33 cellular contexts compared by ENCODE assay signal in the genomic region with DNA sequence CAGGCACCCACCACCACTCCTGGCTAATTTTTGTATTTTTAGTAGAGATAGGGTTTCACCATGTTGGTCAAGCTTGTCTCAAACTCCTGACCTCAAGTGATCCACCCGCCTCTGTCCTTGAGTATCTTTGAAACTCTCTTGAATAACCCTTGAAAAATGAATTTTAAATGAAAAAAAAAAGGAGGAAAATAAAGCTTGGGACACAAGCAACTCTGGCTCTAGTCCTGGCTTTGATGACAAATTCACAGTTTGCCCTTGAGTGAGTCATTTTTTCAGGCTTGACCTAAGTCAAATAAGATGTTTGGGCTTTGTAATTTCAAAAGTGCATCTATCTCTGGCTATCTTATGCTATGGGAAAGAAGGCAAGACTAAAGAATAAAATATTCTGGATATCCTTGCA.
A peak's percentile ranks its signal among the peaks of the same experiment; 100 is the strongest.
DNase-seq lines count a peak whose midpoint lies in the region; ATAC-seq, FAIRE-seq and TF ChIP-seq lines count a peak whose summit lies in the region.
"Had no signal": no experiment of that assay in that cellular context is flagged by ENCODE, and none has a peak within 500 bp of the region (broad histone marks: within the 10 kb centered on the region; RNA-seq: fewer than 3 reads in every experiment).

No MANE protein-coding gene starts in this region.

- no peak overlapping the region for H3K27ac ChIP-seq in kidney (ENCODE audit: low read depth in 2 of 2, low read length in 2 of 2)
- H3K27ac ChIP-seq: dorsolateral prefrontal cortex, ovary, SJCRH30, suprapubic skin had no signal

- H3K9me3 Mint-ChIP-seq in HFFc6: no peaks in the 10 kb centered on the region
- H3K9me3 Mint-ChIP-seq: activated T-cell treated with anti-CD3 and anti-CD28 coated beads, Interleukin-2, amount 50 U/mL, for 24 hours; stimulated activated effector memory CD8-positive, alpha-beta T cell treated with anti-CD3 and anti-CD28 coated beads, Interleukin-12 subunit alpha, Interleukin-12 subunit beta, amount 100 ng/mL, for 72 hours had no signal

- no peaks in the 10 kb centered on the region for H3K9me3 ChIP-seq in kidney (ENCODE audit: control insufficient read depth in 1 of 2, low read length in 2 of 2)
- H3K9me3 ChIP-seq: Caco-2, HAP-1, ovary, SJCRH30, spleen, suprapubic skin had no signal

- DNase-seq in AG08395 (ENCODE audit: low spot score) (peak; percentile 58), HFFc6 (peak; percentile 30), amniotic epithelial cell (ENCODE audit: low read depth) (peak; percentile 10), fibroblast of the aortic adventitia (ENCODE audit: low read depth) (peak; percentile 8), NCI-H1436 (lab: John Stamatoyannopoulos, UW) (no peak), cerebellum (ENCODE audit: low spot score) (no peak), kidney (no peak)
- DNase-seq: ACHN; activated CD4-positive, alpha-beta T cell treated with anti-CD3 and anti-CD28 coated beads for 4 hours; activated naive CD4-positive, alpha-beta T cell; activated T-cell treated with anti-CD3 and anti-CD28 coated beads, Interleukin-2, amount 50 U/mL, for 24 hours; C1 segment of cervical spinal cord; Caco-2; central memory CD4-positive, alpha-beta T cell; DND-41; dorsolateral prefrontal cortex; islet precursor cell; KG1; MV-4-11; NCI-H2171; NCI-H524; NK-92 treated with Interleukin-12 subunit alpha and Interleukin-12 subunit beta, amount 100 ng/mL, for 24 hours; ovary; SJCRH30; spleen; stimulated activated CD4-positive, alpha-beta T cell treated with anti-CD3 and anti-CD28 coated beads, Interleukin-2, amount 100 ng/mL, for 48 hours; T-helper 1 cell had no signal

- no peak overlapping the region for H3K27ac Mint-ChIP-seq in HFFc6
- H3K27ac Mint-ChIP-seq: activated T-cell treated with anti-CD3 and anti-CD28 coated beads, Interleukin-2, amount 50 U/mL, for 24 hours; stimulated activated effector memory CD8-positive, alpha-beta T cell treated with anti-CD3 and anti-CD28 coated beads, Interleukin-12 subunit alpha, Interleukin-12 subunit beta, amount 100 ng/mL, for 72 hours had no signal

- H3K4me3 Mint-ChIP-seq in HFFc6: no peak overlapping the region
- H3K4me3 Mint-ChIP-seq: activated T-cell treated with anti-CD3 and anti-CD28 coated beads, Interleukin-2, amount 50 U/mL, for 24 hours; nephron; stimulated activated effector memory CD8-positive, alpha-beta T cell treated with anti-CD3 and anti-CD28 coated beads, Interleukin-12 subunit alpha, Interleukin-12 subunit beta, amount 100 ng/mL, for 72 hours had no signal

- TF ChIP-seq CTCF in HFFc6 (IDR thresholded peaks at IDR 0.05): no peak
- TF ChIP-seq CTCF in fibroblast of the aortic adventitia (IDR thresholded peaks at IDR 0.05; ENCODE audit: insufficient read depth, low read length): no peak
- no peak for TF ChIP-seq CTCF in kidney (IDR thresholded peaks at IDR 0.05; ENCODE audit: borderline replicate concordance, extremely low read depth, insufficient read depth)

- H3K36me3 Mint-ChIP-seq in HFFc6 (ENCODE audit: low read depth): no peaks in the 10 kb centered on the region
- H3K36me3 Mint-ChIP-seq: stimulated activated effector memory CD8-positive, alpha-beta T cell treated with anti-CD3 and anti-CD28 coated beads, Interleukin-12 subunit alpha, Interleukin-12 subunit beta, amount 100 ng/mL, for 72 hours had no signal

- H3K4me1 Mint-ChIP-seq in HFFc6 (ENCODE audit: low read depth): peaks cover 12% of the 10 kb centered on the region

- FAIRE-seq in kidney (lab: Jason Lieb, UNC): no peak
- FAIRE-seq: GM12892 had no signal

- no peaks in the 10 kb centered on the region for H3K36me3 ChIP-seq in kidney (ENCODE audit: control insufficient read depth in 1 of 2, insufficient read depth in 2 of 2, low read length in 2 of 2)
- H3K36me3 ChIP-seq: HAP-1, ovary, SJCRH30, spleen, suprapubic skin had no signal

- no peaks in the 10 kb centered on the region for H3K4me1 ChIP-seq in kidney (ENCODE audit: control insufficient read depth in 1 of 2, insufficient read depth in 1 of 2, low read depth in 1 of 2, low read length in 2 of 2)
- H3K4me1 ChIP-seq: Caco-2, HAP-1, SJCRH30, suprapubic skin had no signal

- intact Hi-C loops in kidney (cut with DNase I): no loop called here

- H3K4me3 ChIP-seq in fibroblast of the aortic adventitia (ENCODE audit: low read depth, low read length) (no peak overlapping the region), kidney (ENCODE audit: low read length in 2 of 2) (no peak overlapping the region)
- H3K4me3 ChIP-seq: dorsolateral prefrontal cortex, HAP-1, ovary, SJCRH30, spleen, suprapubic skin had no signal

- peaks cover 16% of the 10 kb centered on the region for H3K27me3 Mint-ChIP-seq in HFFc6 (ENCODE audit: insufficient read depth)
- H3K27me3 Mint-ChIP-seq: activated T-cell treated with anti-CD3 and anti-CD28 coated beads, Interleukin-2, amount 50 U/mL, for 24 hours had no signal

- H3K9ac ChIP-seq in kidney (ENCODE audit: low read length in 2 of 2): no peak overlapping the region

- ATAC-seq in HG02973 (IDR thresholded peaks at IDR 0.05; ENCODE audit: unreplicated experiment): no peak

Comparison
In these comparisons a context has a peak if more than half of its experiments do, and no peak if none do; other contexts are left out.
1. DNase-seq: peak in AG08395 (single experiment), HFFc6 (single experiment), amniotic epithelial cell (single experiment) and fibroblast of the aortic adventitia (single experiment); none in NCI-H1436 (single experiment), cerebellum (single experiment) and kidney (single experiment).